ENCODE assay signal across 28 cellular contexts in the genomic region with DNA sequence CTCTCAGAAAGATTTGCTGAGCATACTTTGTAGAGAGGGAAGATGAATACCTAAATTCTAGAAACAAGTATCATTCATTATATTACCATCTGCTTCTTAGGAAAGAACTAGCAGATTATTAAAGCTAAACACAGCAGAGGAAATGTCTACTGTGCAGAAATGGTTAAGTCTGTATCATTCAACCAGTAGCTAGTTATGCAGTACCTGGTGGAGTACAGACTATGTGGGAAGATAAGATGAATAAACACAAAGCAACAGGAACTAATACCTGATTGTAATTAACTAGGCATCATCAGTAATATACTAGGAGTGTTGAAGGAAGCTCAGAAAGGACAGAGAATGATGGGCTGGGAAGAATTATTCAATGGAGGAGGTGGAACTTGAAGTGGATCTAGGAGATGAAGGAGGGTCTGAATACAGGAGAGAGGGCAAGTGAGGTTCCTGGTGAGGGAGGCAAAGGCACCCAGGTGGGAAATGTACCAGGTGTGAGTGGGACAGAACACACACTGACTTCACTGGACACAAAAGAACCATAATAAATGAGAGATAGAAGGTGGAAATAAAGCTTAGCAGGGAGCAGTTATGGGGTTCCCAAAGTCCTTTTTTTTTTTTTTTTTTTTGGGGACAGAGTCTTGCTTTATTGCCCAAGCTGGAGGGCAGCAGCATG. TPM values are rescaled to one million over a fixed set of nuclear protein-coding genes. Genes with fewer than 3 reads are reported as not detected.
DNase-seq lines count a peak whose midpoint lies in the region; ATAC-seq and TF ChIP-seq lines count a peak whose summit lies in the region.
"Had no signal": no experiment of that assay in that cellular context is flagged by ENCODE, and none has a peak within 500 bp of the region (broad histone marks: within the 10 kb centered on the region; RNA-seq: fewer than 3 reads in every experiment).

No MANE protein-coding gene starts in this region.

- TF ChIP-seq CTCF in H9 (conservative IDR thresholded peaks at IDR 0.05) (no peak), progenitor cell of endocrine pancreas (IDR thresholded peaks at IDR 0.05; ENCODE audit: unreplicated experiment) (no peak)

- no peaks in the 10 kb centered on the region for H3K9me3 ChIP-seq in H9 (ENCODE audit: control insufficient read depth, low read depth, low read length)
- H3K9me3 ChIP-seq: Peyer's patch, sigmoid colon, SJSA1, suprapubic skin, uterus had no signal

- H3K27me3 Mint-ChIP-seq in activated T-cell treated with anti-CD3 and anti-CD28 coated beads, Interleukin-2, amount 50 U/mL, for 72 hours (ENCODE audit: low read depth): no peaks in the 10 kb centered on the region
- H3K27me3 Mint-ChIP-seq in H9 (ENCODE audit: low read depth) (no peaks in the 10 kb centered on the region), progenitor cell of endocrine pancreas (no peaks in the 10 kb centered on the region)
- no peaks in the 10 kb centered on the region for H3K27me3 Mint-ChIP-seq in activated T-helper 2 cell treated with anti-CD3 and anti-CD28 coated beads, Interferon-gamma antibody, Interleukin-2, Interleukin-4, amounts not matched to agents 10 μg/mL and 5 μg/mL and 100 μg/mL, durations not matched to agents 14 hours and 24 hours and 36 hours (ENCODE audit: low read depth)

- H3K4ac ChIP-seq in H9 (ENCODE audit: low read depth, low read length): no peak overlapping the region

- peak overlapping the region; percentile 59 for H2AK5ac ChIP-seq in H9 (ENCODE audit: insufficient read length, low read length)

- peaks cover 16 to 20% of the 10 kb centered on the region in 2 donors for H3K36me3 Mint-ChIP-seq in activated T-cell treated with anti-CD3 and anti-CD28 coated beads, Interleukin-2, amount 50 U/mL, for 72 hours (ENCODE audit: insufficient read depth in 2 of 2)
- H3K36me3 Mint-ChIP-seq in H9 (ENCODE audit: insufficient read depth in 1 of 3, low read depth in 3 of 3) (peaks cover 0 to 6% (median 3%) of the 10 kb centered on the region in 3 experiments; a peak in 3 of 7 replicates), progenitor cell of endocrine pancreas (ENCODE audit: insufficient read depth) (peaks cover 3% of the 10 kb centered on the region)
- peaks cover 23% of the 10 kb centered on the region for H3K36me3 Mint-ChIP-seq in activated T-helper 2 cell treated with anti-CD3 and anti-CD28 coated beads, Interferon-gamma antibody, Interleukin-2, Interleukin-4, amounts not matched to agents 10 μg/mL and 5 μg/mL and 100 μg/mL, durations not matched to agents 14 hours and 24 hours and 36 hours (ENCODE audit: low read depth)

- no peak overlapping the region for H3T11ph ChIP-seq in H9 (ENCODE audit: low read length)

- H3K4me1 Mint-ChIP-seq in activated T-cell treated with anti-CD3 and anti-CD28 coated beads, Interleukin-2, amount 50 U/mL, for 72 hours (ENCODE audit: low read depth): peaks cover 79% of the 10 kb centered on the region
- H3K4me1 Mint-ChIP-seq in H9: peaks cover 56 to 64% of the 10 kb centered on the region in 2 experiments
- H3K4me1 Mint-ChIP-seq in activated T-helper 2 cell treated with anti-CD3 and anti-CD28 coated beads, Interferon-gamma antibody, Interleukin-2, Interleukin-4, amounts not matched to agents 10 μg/mL and 5 μg/mL and 100 μg/mL, durations not matched to agents 14 hours and 24 hours and 36 hours (ENCODE audit: low read depth): peaks cover 68% of the 10 kb centered on the region
- H3K4me1 Mint-ChIP-seq in progenitor cell of endocrine pancreas (ENCODE audit: low read depth): peaks cover 33% of the 10 kb centered on the region

- no peak overlapping the region for H4K91ac ChIP-seq in H9 (ENCODE audit: insufficient read length, low read depth, low read length)

- H3K79me2 ChIP-seq in H9 (ENCODE audit: insufficient read depth, low read length): peaks cover 40% of the 10 kb centered on the region; the same call in 1 of the 2 replicates

- DNase-seq in activated T-cell treated with anti-CD3 and anti-CD28 coated beads, Interleukin-2, amount 50 U/mL, for 72 hours: no peak
- DNase-seq in activated T-cell treated with anti-CD3 and anti-CD28 coated beads, Interleukin-2, amount 50 U/mL, for 1 hour: no peak
- DNase-seq in H9: no peak
- no peak for DNase-seq in activated T-helper 2 cell treated with anti-CD3 and anti-CD28 coated beads, Interferon-gamma antibody, Interleukin-2, Interleukin-4, amounts not matched to agents 10 μg/mL and 5 μg/mL and 100 μg/mL, durations not matched to agents 14 hours and 24 hours and 36 hours (ENCODE audit: low spot score)
- no peak for DNase-seq in progenitor cell of endocrine pancreas (ENCODE audit: low spot score, unreplicated experiment)
- no peak for DNase-seq in SW 1271 (lab: John Stamatoyannopoulos, UW)
- DNase-seq: ACHN; activated effector memory CD4-positive, alpha-beta T cell treated with anti-CD3 and anti-CD28 coated beads, Interleukin-2, amount 50 U/mL, for 16 hours; C1 segment of cervical spinal cord; central memory CD4-positive, alpha-beta T cell; HCEC 1CT; heart right ventricle; immature natural killer cell; KG1; left ventricle myocardium superior; NCI-H1436; NCI-H510A treated with DMSO at 0.1 percent for 48 hours; Peyer's patch; posterior cingulate gyrus; sigmoid colon; stimulated activated CD4-positive, alpha-beta T cell treated with anti-CD3 and anti-CD28 coated beads, Interleukin-15, amount 100 ng/mL, for 24 hours; stimulated activated CD8-positive, alpha-beta memory T cell treated with anti-CD3 and anti-CD28 coated beads, Interleukin-4, amount 100 ng/mL, for 48 hours; uterus had no signal

- H2BK120ac ChIP-seq in H9 (ENCODE audit: low read depth, low read length, poor library complexity, severe bottlenecking): no peak overlapping the region

- H3K27ac Mint-ChIP-seq in activated T-cell treated with anti-CD3 and anti-CD28 coated beads, Interleukin-2, amount 50 U/mL, for 72 hours: peak overlapping the region; percentile 0
- H3K27ac Mint-ChIP-seq in H9 (peak overlapping the region; percentile 30 to 87 (median 31); a peak in 6 of 7 replicates), progenitor cell of endocrine pancreas (peak overlapping the region; percentile 42)
- H3K27ac Mint-ChIP-seq in activated T-helper 2 cell treated with anti-CD3 and anti-CD28 coated beads, Interferon-gamma antibody, Interleukin-2, Interleukin-4, amounts not matched to agents 10 μg/mL and 5 μg/mL and 100 μg/mL, durations not matched to agents 14 hours and 24 hours and 36 hours: peak overlapping the region; percentile 25

- H3K79me1 ChIP-seq in H9 (ENCODE audit: insufficient read depth, low read depth, low read length, poor library complexity, severe bottlenecking): peaks cover 6% of the 10 kb centered on the region

- no peak overlapping the region for H2AFZ ChIP-seq in H9 (ENCODE audit: low read length)

- no peak overlapping the region for H3K18ac ChIP-seq in H9 (ENCODE audit: insufficient read length, low read depth, low read length)

- peak overlapping the region; percentile 10 to 35 for H3K4me3 Mint-ChIP-seq in activated T-cell treated with anti-CD3 and anti-CD28 coated beads, Interleukin-2, amount 50 U/mL, for 72 hours
- peak overlapping the region in 1 of 2 experiments; percentile 19; a peak in 1 of 5 replicates for H3K4me3 Mint-ChIP-seq in H9
- H3K4me3 Mint-ChIP-seq in activated T-helper 2 cell treated with anti-CD3 and anti-CD28 coated beads, Interferon-gamma antibody, Interleukin-2, Interleukin-4, amounts not matched to agents 10 μg/mL and 5 μg/mL and 100 μg/mL, durations not matched to agents 14 hours and 24 hours and 36 hours (ENCODE audit: low read depth): no peak overlapping the region
- H3K4me3 Mint-ChIP-seq in progenitor cell of endocrine pancreas (ENCODE audit: low read depth): peak overlapping the region; percentile 1

- H2BK20ac ChIP-seq in H9 (ENCODE audit: low read depth, low read length, poor library complexity, severe bottlenecking): peak overlapping the region; percentile 75

- no peak overlapping the region for H3K56ac ChIP-seq in H9 (ENCODE audit: insufficient read length, low read depth, low read length)

- no peaks in the 10 kb centered on the region for H3K27me3 ChIP-seq in H9 (ENCODE audit: insufficient read depth, low read length)
- H3K27me3 ChIP-seq: heart right ventricle, Peyer's patch, sigmoid colon, SJSA1, suprapubic skin, uterus had no signal

- H3K4me1 ChIP-seq in H9 (ENCODE audit: insufficient read depth, low read length): peaks cover 28% of the 10 kb centered on the region

- no peak overlapping the region for H3K14ac ChIP-seq in H9 (ENCODE audit: insufficient read depth, low read length)

- H3K9me3 Mint-ChIP-seq in activated T-cell treated with anti-CD3 and anti-CD28 coated beads, Interleukin-2, amount 50 U/mL, for 72 hours: peaks cover 4% of the 10 kb centered on the region in 2 donors
- H3K9me3 Mint-ChIP-seq in H9 (no peaks in the 10 kb centered on the region), progenitor cell of endocrine pancreas (ENCODE audit: low read depth) (no peaks in the 10 kb centered on the region)
- H3K9me3 Mint-ChIP-seq in activated T-helper 2 cell treated with anti-CD3 and anti-CD28 coated beads, Interferon-gamma antibody, Interleukin-2, Interleukin-4, amounts not matched to agents 10 μg/mL and 5 μg/mL and 100 μg/mL, durations not matched to agents 14 hours and 24 hours and 36 hours: peaks cover 11% of the 10 kb centered on the region
- H3K9me3 Mint-ChIP-seq: immature natural killer cell had no signal

- no peak overlapping the region for H2BK12ac ChIP-seq in H9 (ENCODE audit: insufficient read length, low read depth, low read length)

- no peak overlapping the region for H4K8ac ChIP-seq in H9 (replicated peaks; ENCODE audit: insufficient read length, low read depth, low read length)

- no peak overlapping the region for H3K4me2 ChIP-seq in H9 (ENCODE audit: insufficient read depth, insufficient read length, low read length)

- no peak for ATAC-seq in activated T-cell treated with anti-CD3 and anti-CD28 coated beads, Interleukin-2, amount 50 U/mL, for 72 hours (replicated peaks in 1 of 2)
- no peak for ATAC-seq in GM18858 (IDR thresholded peaks at IDR 0.05; ENCODE audit: unreplicated experiment)
- ATAC-seq in HG02884 (IDR thresholded peaks at IDR 0.05; ENCODE audit: unreplicated experiment): no peak
- ATAC-seq: left ventricle myocardium superior had no signal

- no peak overlapping the region for H2BK5ac ChIP-seq in H9 (ENCODE audit: insufficient read length, low read length)

- no peaks in the 10 kb centered on the region for H4K20me1 ChIP-seq in H9 (ENCODE audit: control insufficient read depth, insufficient read depth, insufficient read length)

- H3K23ac ChIP-seq in H9 (ENCODE audit: insufficient read length, low read depth, low read length): no peak overlapping the region

- intact Hi-C loops in activated T-helper 2 cell treated with anti-CD3 and anti-CD28 coated beads, Interferon-gamma antibody, Interleukin-2, Interleukin-4, amounts not matched to agents 10 μg/mL and 5 μg/mL and 100 μg/mL, durations not matched to agents 14 hours and 24 hours and 36 hours (cut with micrococcal nuclease): no loop called here

- H3K9ac ChIP-seq in H9 (ENCODE audit: extremely low read depth, insufficient read length, low read length): no peak overlapping the region

- H3K27ac ChIP-seq in H9 (ENCODE audit: insufficient read length, low read depth, low read length): no peak overlapping the region
- H3K27ac ChIP-seq: epithelial cell of prostate, sigmoid colon, suprapubic skin had no signal

- no peaks in the 10 kb centered on the region for H3K23me2 ChIP-seq in H9 (ENCODE audit: insufficient read length, low read depth, low read length, poor library complexity, severe bottlenecking)

- H4K5ac ChIP-seq in H9 (ENCODE audit: insufficient read length, low read depth, low read length): no peak overlapping the region

- H2BK15ac ChIP-seq in H9 (ENCODE audit: low read depth, low read length): no peak overlapping the region

RNA-seq across cellular contexts. Expression of a gene that starts 9.5 kb away (rescaled TPM):
- total RNA-seq in activated T-cell treated with anti-CD3 and anti-CD28 coated beads, Interleukin-2, amount 50 U/mL, for 72 hours: 10 to 100 TPM; 57.4 to 61.7 TPM
- total RNA-seq in H9 (2021) (54.1 and 55.7 TPM in 2 replicates), progenitor cell of endocrine pancreas (52.3 and 54.6 TPM in 2 replicates)
- 22.2 and 23.3 TPM in 2 replicates for total RNA-seq in activated T-helper 2 cell treated with anti-CD3 and anti-CD28 coated beads, Interferon-gamma antibody, Interleukin-2, Interleukin-4, amounts not matched to agents 10 μg/mL and 5 μg/mL and 100 μg/mL, durations not matched to agents 14 hours and 24 hours and 36 hours

RNA-seq across cellular contexts. Expression of a gene that starts 21.7 kb away (rescaled TPM):
- total RNA-seq in activated T-cell treated with anti-CD3 and anti-CD28 coated beads, Interleukin-2, amount 50 U/mL, for 72 hours: 10 to 100 TPM; 34.0 to 36.8 TPM
- 46.1 and 47.8 TPM in 2 replicates for total RNA-seq in H9 (2021)
- 33.6 and 34.3 TPM in 2 replicates for total RNA-seq in activated T-helper 2 cell treated with anti-CD3 and anti-CD28 coated beads, Interferon-gamma antibody, Interleukin-2, Interleukin-4, amounts not matched to agents 10 μg/mL and 5 μg/mL and 100 μg/mL, durations not matched to agents 14 hours and 24 hours and 36 hours
- 26.1 and 27.3 TPM in 2 replicates for total RNA-seq in progenitor cell of endocrine pancreas
